Comparison of ENCODE assay signal across 20 cellular contexts in the genomic region with DNA sequence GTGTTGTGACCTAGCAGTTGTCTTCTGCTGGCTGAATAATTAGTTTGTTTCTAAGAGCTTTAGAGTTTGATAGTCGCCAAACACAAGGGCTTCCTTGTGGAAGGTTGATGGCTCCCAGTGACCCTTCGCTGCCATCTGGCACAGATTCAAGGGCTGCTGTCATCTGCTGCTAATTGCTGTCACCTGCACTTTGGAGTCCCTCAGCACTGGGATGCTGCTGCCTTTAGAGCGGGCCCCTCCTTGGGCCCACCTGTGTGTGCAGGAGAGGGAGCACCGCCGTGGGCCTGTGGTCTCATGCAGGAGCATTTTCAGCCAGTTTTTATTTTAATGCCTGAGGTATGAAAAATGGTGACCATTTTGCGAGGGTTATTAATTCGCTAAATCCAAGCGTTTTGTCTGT.
A peak's percentile ranks its signal among the peaks of the same experiment; 100 is the strongest.
DNase-seq lines count a peak whose midpoint lies in the region; ATAC-seq lines count a peak whose summit lies in the region.
"Had no signal": no experiment of that assay in that cellular context is flagged by ENCODE, and none has a peak within 500 bp of the region (broad histone marks: within the 10 kb centered on the region; RNA-seq: fewer than 3 reads in every experiment).

No MANE protein-coding gene starts in this region.

- no peaks in the 10 kb centered on the region for H3K36me3 ChIP-seq in MG63
- H3K36me3 ChIP-seq: cardiac muscle cell, neutrophil, upper lobe of left lung had no signal

- H3K9me3 Mint-ChIP-seq in immature natural killer cell: no peaks in the 10 kb centered on the region
- H3K9me3 Mint-ChIP-seq: activated T-cell treated with anti-CD3 and anti-CD28 coated beads, Interleukin-2, amount 50 U/mL, for 72 hours; CD4-positive, CD25-positive, alpha-beta regulatory T cell had no signal

- H3K9me3 ChIP-seq in MG63: no peaks in the 10 kb centered on the region
- H3K9me3 ChIP-seq: neutrophil, psoas muscle, upper lobe of left lung had no signal

- ATAC-seq in left ventricle myocardium superior: peak; percentile 19
- no peak for ATAC-seq in Right ventricle myocardium superior (ENCODE audit: poor library complexity)
- ATAC-seq in GM19463 (IDR thresholded peaks at IDR 0.05; ENCODE audit: unreplicated experiment): no peak
- ATAC-seq: activated T-cell treated with anti-CD3 and anti-CD28 coated beads, Interleukin-2, amount 50 U/mL, for 72 hours; GM12878; K562; psoas muscle had no signal

- no peak overlapping the region for H3K27ac Mint-ChIP-seq in immature natural killer cell
- H3K27ac Mint-ChIP-seq: activated T-cell treated with anti-CD3 and anti-CD28 coated beads, Interleukin-2, amount 50 U/mL, for 72 hours; CD4-positive, CD25-positive, alpha-beta regulatory T cell had no signal

- DNase-seq in left ventricle myocardium superior (peak; percentile 36), Right ventricle myocardium superior (no peak), NCI-H1417 (lab: John Stamatoyannopoulos, UW) (peak; percentile 3 to 97 (median 83)), NCI-H748 (lab: John Stamatoyannopoulos, UW; ENCODE audit: unreplicated experiment) (peak; percentile 99), MG63 (no peak), AG20443 (ENCODE audit: low spot score) (no peak), immature natural killer cell (no peak)
- DNase-seq: activated naive CD4-positive, alpha-beta T cell treated with anti-CD3 and anti-CD28 coated beads, Interleukin-2, amount 50 U/mL, for 16 hours; activated T-cell treated with anti-CD3 and anti-CD28 coated beads, Interleukin-2, amount 50 U/mL, for 72 hours; CD4-positive, CD25-positive, alpha-beta regulatory T cell; NCI-H446 treated with DMSO at 0.1 percent for 48 hours; OCI-M1; psoas muscle; T-helper 1 cell; upper lobe of left lung had no signal

- H3K36me3 Mint-ChIP-seq in immature natural killer cell: no peaks in the 10 kb centered on the region

- intact Hi-C loops in left ventricle myocardium superior (cut with micrococcal nuclease) (no loop called here), Right ventricle myocardium superior (cut with DNase I) (no loop called here)

- no peak overlapping the region for H3K4me3 Mint-ChIP-seq in immature natural killer cell
- H3K4me3 Mint-ChIP-seq: activated T-cell treated with anti-CD3 and anti-CD28 coated beads, Interleukin-2, amount 50 U/mL, for 72 hours; CD4-positive, CD25-positive, alpha-beta regulatory T cell had no signal

- no peak overlapping the region for H3K4me3 ChIP-seq in MG63
- H3K4me3 ChIP-seq: cardiac muscle cell, GM12878, K562, psoas muscle, upper lobe of left lung had no signal

- H3K4me1 Mint-ChIP-seq in immature natural killer cell: peaks cover 4 to 6% of the 10 kb centered on the region in 2 donors

- no peaks in the 10 kb centered on the region for H3K27me3 ChIP-seq in MG63
- H3K27me3 ChIP-seq: cardiac muscle cell, neutrophil, upper lobe of left lung had no signal

- H3K27me3 Mint-ChIP-seq in immature natural killer cell (ENCODE audit: low read depth in 3 of 3): no peaks in the 10 kb centered on the region
- H3K27me3 Mint-ChIP-seq: CD4-positive, CD25-positive, alpha-beta regulatory T cell had no signal

Comparison
In these comparisons a context has a peak if more than half of its experiments do, and no peak if none do; other contexts are left out.
1. DNase-seq: peak in left ventricle myocardium superior (single experiment), NCI-H1417 (3 of 3) and NCI-H748 (single experiment); none in Right ventricle myocardium superior (single experiment), MG63 (single experiment), AG20443 (single experiment) and immature natural killer cell (0 of 3).